Comparison of ENCODE assay signal across 1 cellular context in genomic region chr19:4579389-4579788, GRCh38.
TF ChIP-seq lines count a peak whose summit lies in the region.

No MANE protein-coding gene starts in this region.

TF ChIP-seq in K562, 482 proteins besides CTCF, POLR2A, EP300 and RAD21:
- TF ChIP-seq THRA (IDR thresholded peaks at IDR 0.05), result no peak
- TF ChIP-seq THRAP3 (IDR thresholded peaks at IDR 0.05; ENCODE audit: borderline replicate concordance), result no peak
- no peak for TF ChIP-seq CSDE1 (IDR thresholded peaks at IDR 0.05)
- TF ChIP-seq HNRNPUL1 (IDR thresholded peaks at IDR 0.05; ENCODE audit: low read length), result no peak
- TF ChIP-seq NFIX (CRISPR knock-in tag; IDR thresholded peaks at IDR 0.05; ENCODE audit: low read depth), result no peak
- no peak for TF ChIP-seq IRF1 (CRISPR knock-in tag; IDR thresholded peaks at IDR 0.05; ENCODE audit: borderline replicate concordance)
- TF ChIP-seq CHD7 (IDR thresholded peaks at IDR 0.05; ENCODE audit: low read depth, low read length), result no peak
- no peak for TF ChIP-seq ZNF57 (CRISPR knock-in tag; IDR thresholded peaks at IDR 0.05)
- no peak for TF ChIP-seq RBM17 (IDR thresholded peaks at IDR 0.05; ENCODE audit: borderline replicate concordance, low read depth, low read length)
- no peak for TF ChIP-seq LCOR (CRISPR knock-in tag; IDR thresholded peaks at IDR 0.05)
- TF ChIP-seq USF1 (CRISPR knock-in tag; IDR thresholded peaks at IDR 0.05), result no peak
- TF ChIP-seq CBFA2T3 (IDR thresholded peaks at IDR 0.05), result no peak
- TF ChIP-seq RBM25 (IDR thresholded peaks at IDR 0.05; ENCODE audit: low read depth, low read length, severe bottlenecking), result peak; percentile 33
- TF ChIP-seq ZFP36 (IDR thresholded peaks at IDR 0.05; ENCODE audit: low read depth, low read length, partially characterized antibody), result peak; percentile 75
- TF ChIP-seq BCOR (IDR thresholded peaks at IDR 0.05), result peak; percentile 68
- TF ChIP-seq NFATC3 (IDR thresholded peaks at IDR 0.05), result no peak
- no peak for TF ChIP-seq SMARCA4 (IDR thresholded peaks at IDR 0.05)
- no peak for TF ChIP-seq HMGN3 (IDR thresholded peaks at IDR 0.05; ENCODE audit: borderline replicate concordance, extremely low read depth, insufficient read length, low read depth, low read length)
